In genomic region chr15:63473749-63473998, GRCh38 we compare ENCODE assay signal across 8 cellular contexts. TPM values are rescaled to one million over a fixed set of nuclear protein-coding genes. Genes with fewer than 3 reads are reported as not detected.
A peak's percentile ranks its signal among the peaks of the same experiment; 100 is the strongest.
DNase-seq lines count a peak whose midpoint lies in the region; ATAC-seq and TF ChIP-seq lines count a peak whose summit lies in the region.

No MANE protein-coding gene starts in this region.

- peaks cover 45% of the 10 kb centered on the region for H3K4me1 Mint-ChIP-seq in activated T-helper 17 cell treated with anti-CD3 and anti-CD28 coated beads, Interleukin-2, amount 50 U/mL, for 72 hours

- H3K4me3 Mint-ChIP-seq in activated T-helper 17 cell treated with anti-CD3 and anti-CD28 coated beads, Interleukin-2, amount 50 U/mL, for 72 hours, result peak overlapping the region; percentile 69

- H3K9me3 Mint-ChIP-seq in activated T-helper 17 cell treated with anti-CD3 and anti-CD28 coated beads, Interleukin-2, amount 50 U/mL, for 72 hours, result no peaks in the 10 kb centered on the region

- ATAC-seq in GM18519 (IDR thresholded peaks at IDR 0.05; ENCODE audit: low FRiP score, unreplicated experiment) (peak; percentile 1), HG02588 (IDR thresholded peaks at IDR 0.05; ENCODE audit: unreplicated experiment) (peak; percentile 1), GM21619 (IDR thresholded peaks at IDR 0.05; ENCODE audit: unreplicated experiment) (no peak)
- peak; percentile 43 for ATAC-seq in activated T-helper 17 cell treated with anti-CD3 and anti-CD28 coated beads, Interleukin-2, amount 50 U/mL, for 72 hours (replicated peaks)

- no peaks in the 10 kb centered on the region for H3K27me3 Mint-ChIP-seq in activated T-helper 17 cell treated with anti-CD3 and anti-CD28 coated beads, Interleukin-2, amount 50 U/mL, for 72 hours

- no peak overlapping the region for H3K9ac ChIP-seq in rectal smooth muscle tissue (ENCODE audit: low read length)

- peaks cover 14% of the 10 kb centered on the region for H3K4me1 ChIP-seq in rectal smooth muscle tissue (ENCODE audit: control insufficient read depth, insufficient read depth, low read length)
- no peaks in the 10 kb centered on the region for H3K4me1 ChIP-seq in A673 (ENCODE audit: insufficient read depth, low read length, poor library complexity, severe bottlenecking)

- H3K4me3 ChIP-seq in rectal smooth muscle tissue (ENCODE audit: low read length), result no peak overlapping the region
- no peak overlapping the region for H3K4me3 ChIP-seq in A673 (ENCODE audit: low read depth, low read length, poor library complexity, severe bottlenecking)

- CTCF ChIA-PET in A673 (lab: Charles Lee), result no interaction called here

- H3K9me3 ChIP-seq in A673 (ENCODE audit: low read depth, low read length, poor library complexity, severe bottlenecking), result no peaks in the 10 kb centered on the region

- H3K27me3 ChIP-seq in rectal smooth muscle tissue (ENCODE audit: control insufficient read depth, insufficient read depth, low read length), result no peaks in the 10 kb centered on the region
- no peaks in the 10 kb centered on the region for H3K27me3 ChIP-seq in A673 (replicated peaks; ENCODE audit: insufficient read depth, low read depth, low read length, poor library complexity)

- POLR2A ChIA-PET in A673 (lab: Charles Lee; ENCODE audit: low non-redundant PET), result no interaction called here

- no peaks in the 10 kb centered on the region for H3K36me3 Mint-ChIP-seq in activated T-helper 17 cell treated with anti-CD3 and anti-CD28 coated beads, Interleukin-2, amount 50 U/mL, for 72 hours (ENCODE audit: low read depth)

- intact Hi-C loops in A673 (cut with micrococcal nuclease; ENCODE audit: unreplicated experiment), result no loop called here

- no TSS peak for BruUV-seq in A673 (replicated peaks; lab: Mats Ljungman, UMichigan)

- peak overlapping the region; percentile 55 for H3K27ac ChIP-seq in rectal smooth muscle tissue (ENCODE audit: low read depth, low read length)
- H3K27ac ChIP-seq in A673 (ENCODE audit: low read depth, low read length, poor library complexity, severe bottlenecking), result no peak overlapping the region

- H3K36me3 ChIP-seq in rectal smooth muscle tissue (ENCODE audit: control insufficient read depth, insufficient read depth, low read length), result no peaks in the 10 kb centered on the region
- no peaks in the 10 kb centered on the region for H3K36me3 ChIP-seq in A673 (ENCODE audit: insufficient read depth, low read length, poor library complexity, severe bottlenecking)

- DNase-seq in stimulated activated CD4-positive, alpha-beta T cell treated with anti-CD3 and anti-CD28 coated beads, Interleukin-2, amount 100 ng/mL, for 48 hours, result no peak
- no peak for DNase-seq in A673 (ENCODE audit: low spot score)
- no peak for DNase-seq in activated CD4-positive, alpha-beta T cell treated with anti-CD3 and anti-CD28 coated beads, Interleukin-2, amount 50 U/mL, for 48 hours

- TF ChIP-seq CTCF in A673 (conservative IDR thresholded peaks at IDR 0.05; ENCODE audit: low read depth, low read length), result no peak

- peak overlapping the region; percentile 92 for H3K27ac Mint-ChIP-seq in activated T-helper 17 cell treated with anti-CD3 and anti-CD28 coated beads, Interleukin-2, amount 50 U/mL, for 72 hours

RNA-seq across cellular contexts. Expression of gene USP3, which starts 30.7 kb away (rescaled TPM):
- total RNA-seq in activated T-helper 17 cell treated with anti-CD3 and anti-CD28 coated beads, Interleukin-2, amount 50 U/mL, for 72 hours, result 100 to 1,000 TPM in 1 of 2 donors, 10 to 100 TPM in 1; 60.9 to 102 TPM
- total RNA-seq in A673 (2021), result 65.3 and 76.7 TPM in 2 replicates
